ENCODE assay signal across 17 cellular contexts in genomic region chr1:160489513-160490261, GRCh38. TPM values are rescaled to one million over a fixed set of nuclear protein-coding genes. Genes with fewer than 3 reads are reported as not detected.
DNase-seq lines count a peak whose midpoint lies in the region; ATAC-seq and TF ChIP-seq lines count a peak whose summit lies in the region.
"Had no signal": no experiment of that assay in that cellular context is flagged by ENCODE, and none has a peak within 500 bp of the region (broad histone marks: within the 10 kb centered on the region; RNA-seq: fewer than 3 reads in every experiment).

No MANE protein-coding gene starts in this region.

- peak overlapping the region; percentile 67 for H3K4me2 ChIP-seq in SU-DHL-6 (ENCODE audit: low read depth, low read length, poor library complexity, severe bottlenecking)

- H3K9me2 ChIP-seq in SU-DHL-6 (replicated peaks; ENCODE audit: insufficient read depth, low read length), result no peaks in the 10 kb centered on the region

- no peak for TF ChIP-seq CTCF in SU-DHL-6 (IDR thresholded peaks at IDR 0.05; ENCODE audit: insufficient read depth, low read length, poor library complexity, severe bottlenecking)

- H3K36me3 ChIP-seq in CD4-positive, CD25-positive, alpha-beta regulatory T cell (ENCODE audit: control insufficient read depth, insufficient read depth, low read length), result peaks cover 87% of the 10 kb centered on the region
- H3K36me3 ChIP-seq in SU-DHL-6 (ENCODE audit: low read length), result peaks cover 18% of the 10 kb centered on the region
- H3K36me3 ChIP-seq: pancreas had no signal

- H3K27ac Mint-ChIP-seq in CD4-positive, CD25-positive, alpha-beta regulatory T cell, result peak overlapping the region; percentile 39 to 89 (median 87)

- H3K36me3 Mint-ChIP-seq in CD4-positive, CD25-positive, alpha-beta regulatory T cell, result peaks cover 49% of the 10 kb centered on the region

- no peaks in the 10 kb centered on the region for H3K27me3 Mint-ChIP-seq in CD4-positive, CD25-positive, alpha-beta regulatory T cell

- H2AFZ ChIP-seq in SU-DHL-6 (ENCODE audit: low read depth, low read length, severe bottlenecking), result no peak overlapping the region

- no peaks in the 10 kb centered on the region for H3K9me3 Mint-ChIP-seq in CD4-positive, CD25-positive, alpha-beta regulatory T cell

- no peak for DNase-seq in CD4-positive, CD25-positive, alpha-beta regulatory T cell
- DNase-seq in Daoy (ENCODE audit: low read depth), result peak; percentile 4
- peak; percentile 62 for DNase-seq in kidney tubule cell (ENCODE audit: low spot score)
- no peak for DNase-seq in middle frontal gyrus (ENCODE audit: extremely low spot score, low spot score)
- DNase-seq: activated T-cell treated with anti-CD3 and anti-CD28 coated beads for 4 hours; amygdala; C1 segment of cervical spinal cord; NCI-H187 treated with DMSO at 0.1 percent for 48 hours; NCI-H524 treated with DMSO at 0.1 percent for 48 hours; pancreas; small intestine; stimulated activated naive CD8-positive, alpha-beta T cell treated with anti-CD3 and anti-CD28 coated beads, Interleukin-15, Interleukin-2, amounts not matched to agents 100 U/mL and 50 U/mL, for 24 hours; SW 1271 had no signal

- H3K4me1 ChIP-seq in CD4-positive, CD25-positive, alpha-beta regulatory T cell (ENCODE audit: control insufficient read depth, insufficient read depth, low read length, poor library complexity, severe bottlenecking), result no peaks in the 10 kb centered on the region
- H3K4me1 ChIP-seq: pancreas had no signal

- H3K27me3 ChIP-seq in CD4-positive, CD25-positive, alpha-beta regulatory T cell (ENCODE audit: control insufficient read depth, insufficient read depth, low read length), result no peaks in the 10 kb centered on the region
- H3K27me3 ChIP-seq in SU-DHL-6 (ENCODE audit: low read length), result no peaks in the 10 kb centered on the region
- H3K27me3 ChIP-seq: pancreas had no signal

- H3K27ac ChIP-seq in CD4-positive, CD25-positive, alpha-beta regulatory T cell (ENCODE audit: insufficient read depth, low read length, poor library complexity, severe bottlenecking), result no peak overlapping the region
- H3K27ac ChIP-seq in SU-DHL-6 (ENCODE audit: low read depth, low read length), result peak overlapping the region; percentile 92
- H3K27ac ChIP-seq: pancreas had no signal

- no peaks in the 10 kb centered on the region for H3K79me2 ChIP-seq in SU-DHL-6 (ENCODE audit: insufficient read depth, low read length)

- no peak overlapping the region for H3K4me3 ChIP-seq in CD4-positive, CD25-positive, alpha-beta regulatory T cell (ENCODE audit: low read depth, low read length)
- peak overlapping the region; percentile 5 for H3K4me3 ChIP-seq in SU-DHL-6 (ENCODE audit: insufficient read depth, low read length, poor library complexity, severe bottlenecking)
- H3K4me3 ChIP-seq: pancreas had no signal

- no peaks in the 10 kb centered on the region for H4K20me1 ChIP-seq in SU-DHL-6 (ENCODE audit: low read depth, low read length)

- H3K4me3 Mint-ChIP-seq in CD4-positive, CD25-positive, alpha-beta regulatory T cell, result no peak overlapping the region

- H3K9ac ChIP-seq in SU-DHL-6 (ENCODE audit: low read length), result peak overlapping the region; percentile 46

- no peaks in the 10 kb centered on the region for H3K9me3 ChIP-seq in CD4-positive, CD25-positive, alpha-beta regulatory T cell (ENCODE audit: control insufficient read depth in 2 of 2, low read length in 2 of 2)
- H3K9me3 ChIP-seq in SU-DHL-6 (ENCODE audit: insufficient read depth, low read length), result no peaks in the 10 kb centered on the region
- H3K9me3 ChIP-seq: pancreas had no signal

- H3F3A ChIP-seq in SU-DHL-6 (ENCODE audit: insufficient read depth), result peaks cover 17% of the 10 kb centered on the region

- ATAC-seq in CD4-positive, CD25-positive, alpha-beta regulatory T cell (ENCODE audit: low read depth in 2 of 2), result no peak
- no peak for ATAC-seq in HG02884 (IDR thresholded peaks at IDR 0.05; ENCODE audit: unreplicated experiment)
- no peak for ATAC-seq in GM21367 (IDR thresholded peaks at IDR 0.05; ENCODE audit: unreplicated experiment)
- no peak for ATAC-seq in GM21528 (IDR thresholded peaks at IDR 0.05; ENCODE audit: low FRiP score, unreplicated experiment)
- ATAC-seq: pancreas; stimulated activated naive CD8-positive, alpha-beta T cell treated with anti-CD3 and anti-CD28 coated beads, Interleukin-15, Interleukin-2, amounts not matched to agents 100 U/mL and 50 U/mL, for 24 hours had no signal

- H3K4me1 Mint-ChIP-seq in CD4-positive, CD25-positive, alpha-beta regulatory T cell, result peaks cover 4 to 20% (median 12%) of the 10 kb centered on the region in 4 donors

RNA-seq across cellular contexts. Expression of gene SLAMF6, which starts 33.4 kb away (rescaled TPM):
- total RNA-seq in CD4-positive, CD25-positive, alpha-beta regulatory T cell, result 60.0 TPM
- polyA plus RNA-seq in CD4-positive, CD25-positive, alpha-beta regulatory T cell, result 100 to 1,000 TPM; 122 to 163 (median 141) TPM
- not detected in 2 replicates for total RNA-seq in Daoy (2014; rRNA removed; shearing (Covaris generic))

Comparison
In these comparisons a context has a peak if more than half of its experiments do, and no peak if none do; other contexts are left out.
1. DNase-seq: peak in Daoy (single experiment) and kidney tubule cell (single experiment); none in CD4-positive, CD25-positive, alpha-beta regulatory T cell (0 of 3) and middle frontal gyrus (single experiment).
2. RNA of gene SLAMF6, which starts 33.4 kb away (total RNA-seq): 60.0 TPM in CD4-positive, CD25-positive, alpha-beta regulatory T cell (single experiment); not detected in Daoy; every median in the first group is over 10 times any median in the second.